Comparison of ENCODE assay signal across 25 cellular contexts in genomic region chr17:56739376-56739775, GRCh38.
DNase-seq lines count a peak whose midpoint lies in the region; ATAC-seq, FAIRE-seq and TF ChIP-seq lines count a peak whose summit lies in the region.
"Had no signal": no experiment of that assay in that cellular context is flagged by ENCODE, and none has a peak within 500 bp of the region (broad histone marks: within the 10 kb centered on the region; RNA-seq: fewer than 3 reads in every experiment).

No MANE protein-coding gene starts in this region.

- no peak overlapping the region for H2BK12ac ChIP-seq in H1 (ENCODE audit: low read depth, low read length)

- H4K5ac ChIP-seq in H1 (ENCODE audit: insufficient read length, low read depth, low read length) = no peak overlapping the region

- intact Hi-C loops in Calu3 (cut with micrococcal nuclease; ENCODE audit: unreplicated experiment) (no loop called here), HepG2 (cut with micrococcal nuclease; ENCODE audit: unreplicated experiment) (no loop called here)

- TF ChIP-seq EP300 in H1 (IDR thresholded peaks at IDR 0.05; ENCODE audit: borderline replicate concordance in 1 of 2, low read depth in 2 of 2, low read length in 2 of 2) (no peak), HepG2 (IDR thresholded peaks at IDR 0.05; ENCODE audit: low read depth in 2 of 2, low read length in 2 of 2) (no peak), HepG2 (CRISPR knock-in tag; IDR thresholded peaks at IDR 0.05; ENCODE audit: borderline replicate concordance) (no peak)

- no peak overlapping the region for H4K91ac ChIP-seq in H1 (replicated peaks; ENCODE audit: insufficient read length, low read length)

- no peak overlapping the region for H2BK120ac ChIP-seq in H1 (replicated peaks; ENCODE audit: low read depth, low read length)

- no peak overlapping the region for H2BK5ac ChIP-seq in H1 (ENCODE audit: low read depth, low read length)

- H2AK5ac ChIP-seq in H1 (ENCODE audit: low read depth, low read length) = no peak overlapping the region

- POLR2A ChIA-PET in H1 (lab: Charles Lee; ENCODE audit: partially characterized antibody) = no interaction called here
- POLR2A ChIA-PET in HepG2 (lab: Yijun Ruan, JAX) = no interaction called here

- H2AFZ ChIP-seq in H1 (ENCODE audit: low read length) (no peak overlapping the region), HepG2 (ENCODE audit: low read length) (no peak overlapping the region)
- H2AFZ ChIP-seq: PC-9 had no signal

- no peak for ATAC-seq in HepG2

- DNase-seq in GM03348 (ENCODE audit: low spot score) = peak; percentile 27
- DNase-seq in M059J (ENCODE audit: low read depth) = peak; percentile 29
- no peak for DNase-seq in H1 (ENCODE audit: low read depth in 1 of 2, low spot score in 2 of 2)
- no peak for DNase-seq in Calu3
- DNase-seq in nucleus accumbens (lab: John Stamatoyannopoulos, UW) = no peak
- no peak for DNase-seq in NCI-H510A treated with DMSO at 0.1 percent for 48 hours (lab: John Stamatoyannopoulos, UW)
- DNase-seq in HepG2 (ENCODE audit: low spot score) = no peak
- DNase-seq: CD4-positive, alpha-beta T cell; COR-L47; DMS 273 treated with DMSO at 0.1 percent for 48 hours; DND-41; GDM1; H9; KG1; NCI-H1092 treated with DMSO at 0.1 percent for 48 hours; NCI-H1436 treated with DMSO at 0.1 percent for 48 hours; NCI-H1930; NCI-H2227 treated with DMSO at 0.1 percent for 48 hours; NCI-H510A; NCI-H748 treated with DMSO at 0.1 percent for 48 hours; PC-9; RPMI8226; SHP77 had no signal

- in situ Hi-C loops in HepG2 (cut with HindIII; ENCODE audit: extremely low pct_ligation_motif_present, low pct_unique_long_range_greater_than_20kb) = no loop called here

- H3K9me3 Mint-ChIP-seq in Calu3 (ENCODE audit: low read depth, unreplicated experiment) = no peaks in the 10 kb centered on the region
- H3K9me3 Mint-ChIP-seq: CD4-positive, alpha-beta T cell had no signal

- no peak overlapping the region for H3K27ac ChIP-seq in H1 (ENCODE audit: low read depth, low read length)
- H3K27ac ChIP-seq in HepG2 (ENCODE audit: extremely low read length, insufficient read depth, low read length) = no peak overlapping the region
- H3K27ac ChIP-seq: HL-60, PC-9 had no signal

- no peaks in the 10 kb centered on the region for H3K79me2 ChIP-seq in H1 (ENCODE audit: control insufficient read depth in 1 of 2, insufficient read depth in 2 of 2, low read length in 2 of 2)
- H3K79me2 ChIP-seq in HepG2 (ENCODE audit: insufficient read depth, low read length) = no peaks in the 10 kb centered on the region

- H3K9me3 ChIP-seq in H1 (ENCODE audit: insufficient read depth in 2 of 2, low read depth in 1 of 2, low read length in 1 of 2) = no peaks in the 10 kb centered on the region
- no peaks in the 10 kb centered on the region for H3K9me3 ChIP-seq in HepG2 (ENCODE audit: low read length)

- no peak overlapping the region for H3K18ac ChIP-seq in H1 (ENCODE audit: extremely low read depth, low read length)

- no TSS peak for BruUV-seq in Calu3 (replicated peaks; lab: Mats Ljungman, UMichigan)
- BruUV-seq in HepG2 (replicated peaks; lab: Mats Ljungman, UMichigan) = no TSS peak

- no peaks in the 10 kb centered on the region for H3K36me3 Mint-ChIP-seq in Calu3 (ENCODE audit: insufficient read depth, unreplicated experiment)

- no peak overlapping the region for H3K4me3 Mint-ChIP-seq in Calu3 (ENCODE audit: low read depth, unreplicated experiment)
- H3K4me3 Mint-ChIP-seq: CD4-positive, alpha-beta T cell; H9 had no signal

- no peak for TF ChIP-seq POLR2A in H1 (IDR thresholded peaks at IDR 0.05; ENCODE audit: control extremely low read depth in 1 of 2, low read depth in 2 of 2, low read length in 2 of 2)
- TF ChIP-seq POLR2A in HepG2 (IDR thresholded peaks at IDR 0.05; ENCODE audit: insufficient read depth in 1 of 2, low read depth in 2 of 2, low read length in 2 of 2) = no peak

- no peak for FAIRE-seq in H1 (lab: Jason Lieb, UNC)
- no peak for FAIRE-seq in HepG2 (lab: Jason Lieb, UNC)

- no peak overlapping the region for H3K4ac ChIP-seq in H1 (replicated peaks; ENCODE audit: insufficient read length, low read depth, low read length)

- H3K14ac ChIP-seq in H1 (ENCODE audit: insufficient read length) = no peak overlapping the region

- H2BK15ac ChIP-seq in H1 (ENCODE audit: low read length) = peak overlapping the region; percentile 22; the same call in 1 of the 2 replicates

- H3K23ac ChIP-seq in H1 (ENCODE audit: insufficient read length) = no peak overlapping the region

- TF ChIP-seq RAD21 in H1 (IDR thresholded peaks at IDR 0.05 in 1 of 2, conservative IDR thresholded peaks at IDR 0.05 in 1 of 2; ENCODE audit: low read depth in 2 of 2, low read length in 2 of 2) = no peak
- TF ChIP-seq RAD21 in HepG2 (CRISPR knock-in tag; IDR thresholded peaks at IDR 0.05) = no peak

- H3K27me3 ChIP-seq in H1 (replicated peaks in 1 of 4; ENCODE audit: control insufficient read depth in 3 of 4, extremely low read depth in 1 of 4, insufficient read depth in 3 of 4, low read length in 3 of 4) = no peaks in the 10 kb centered on the region
- peaks cover 0 to 30% of the 10 kb centered on the region in 2 experiments; a peak in 3 of 5 replicates for H3K27me3 ChIP-seq in HepG2 (ENCODE audit: control insufficient read depth in 1 of 2, insufficient read depth in 2 of 2, low read length in 2 of 2)
- H3K27me3 ChIP-seq: BLaER1 had no signal

- CTCF ChIA-PET in H1 (lab: Charles Lee; ENCODE audit: partially characterized antibody) = interaction anchor here (0.9 to 1.8 kb wide), 5 partner anchors 9 to 243 kb away, joined by 3 to 4 read pairs (median 3); no protein-coding TSS in a partner anchor
- CTCF ChIA-PET in Calu3 (lab: Charles Lee) = no interaction called here
- CTCF ChIA-PET in HepG2 (lab: Yijun Ruan, JAX; ENCODE audit: low intra/inter-chr PET ratio, low total read pairs) = no interaction called here

- TF ChIP-seq CTCF in H1 (IDR thresholded peaks at IDR 0.05; ENCODE audit: control extremely low read depth in 1 of 3, insufficient read depth in 1 of 3, low read depth in 1 of 3, low read length in 3 of 3) (no peak), Calu3 (IDR thresholded peaks at IDR 0.05; ENCODE audit: unreplicated experiment) (no peak), HepG2 (CRISPR knock-in tag; IDR thresholded peaks at IDR 0.05) (no peak)

- no peak overlapping the region for H3K27ac Mint-ChIP-seq in Calu3 (ENCODE audit: unreplicated experiment)
- H3K27ac Mint-ChIP-seq: CD4-positive, alpha-beta T cell had no signal

- H2BK20ac ChIP-seq in H1 (ENCODE audit: low read length) = no peak overlapping the region

- peaks cover 77% of the 10 kb centered on the region for H3K27me3 Mint-ChIP-seq in Calu3 (ENCODE audit: unreplicated experiment)
- H3K27me3 Mint-ChIP-seq: CD4-positive, alpha-beta T cell had no signal

- H3K4me3 ChIP-seq in H1 (ENCODE audit: extremely low read depth in 1 of 4, insufficient read depth in 2 of 4, low read depth in 3 of 4, low read length in 4 of 4) (no peak overlapping the region), HepG2 (replicated peaks in 1 of 3; ENCODE audit: insufficient read depth in 1 of 3, low read depth in 2 of 3, low read length in 3 of 3) (no peak overlapping the region)
- H3K4me3 ChIP-seq: BLaER1, PC-9 had no signal

- H4K20me1 ChIP-seq in H1 (replicated peaks in 1 of 2; ENCODE audit: control insufficient read depth in 1 of 2, insufficient read depth in 2 of 2, low read length in 2 of 2) = no peaks in the 10 kb centered on the region
- no peaks in the 10 kb centered on the region for H4K20me1 ChIP-seq in HepG2 (ENCODE audit: insufficient read depth, low read length)
- H4K20me1 ChIP-seq: BLaER1 had no signal

- H3K36me3 ChIP-seq in H1 (ENCODE audit: control insufficient read depth in 2 of 4, insufficient read depth in 4 of 4, low read length in 3 of 4) (no peaks in the 10 kb centered on the region), HepG2 (replicated peaks in 1 of 2; ENCODE audit: control insufficient read depth in 1 of 2, insufficient read depth in 2 of 2, low read length in 2 of 2) (no peaks in the 10 kb centered on the region)

- no peak overlapping the region; a peak in 1 of 7 replicates for H3K9ac ChIP-seq in H1 (replicated peaks in 1 of 4; ENCODE audit: extremely low read depth in 1 of 4, low read depth in 3 of 4, low read length in 3 of 4)
- H3K9ac ChIP-seq in HepG2 (ENCODE audit: insufficient read depth, low read depth, low read length) = no peak overlapping the region
- H3K9ac ChIP-seq: BLaER1 had no signal

- no peak overlapping the region for H4K8ac ChIP-seq in H1 (ENCODE audit: extremely low read depth, insufficient read depth, low read length)

- no peaks in the 10 kb centered on the region for H3K23me2 ChIP-seq in H1 (ENCODE audit: low read depth, low read length)

- H3K4me1 ChIP-seq in H1 (replicated peaks in 1 of 4; ENCODE audit: control insufficient read depth in 3 of 4, insufficient read depth in 4 of 4, low read length in 3 of 4) (peaks cover 0 to 2% (median 0%) of the 10 kb centered on the region in 4 experiments; a peak in 1 of 7 replicates), HepG2 (ENCODE audit: insufficient read depth, low read length) (no peaks in the 10 kb centered on the region)

- H3K4me1 Mint-ChIP-seq in Calu3 (ENCODE audit: low read depth, unreplicated experiment) = no peaks in the 10 kb centered on the region

- no peak overlapping the region for H3K4me2 ChIP-seq in H1 (ENCODE audit: insufficient read depth in 1 of 2, low read depth in 2 of 2, low read length in 2 of 2)
- no peak overlapping the region for H3K4me2 ChIP-seq in HepG2 (ENCODE audit: low read depth, low read length)
- H3K4me2 ChIP-seq: PC-9 had no signal

- no peaks in the 10 kb centered on the region for H3K79me1 ChIP-seq in H1 (ENCODE audit: low read depth, low read length)

- H3K56ac ChIP-seq in H1 (replicated peaks; ENCODE audit: insufficient read length, low read depth, low read length) = no peak overlapping the region

TF ChIP-seq in H1, 55 proteins besides CTCF, POLR2A, EP300 and RAD21 (continues in another document):
- no peak for TF ChIP-seq HDAC2 (IDR thresholded peaks at IDR 0.05; ENCODE audit: borderline replicate concordance in 1 of 2, low read depth in 2 of 2, low read length in 2 of 2)
- TF ChIP-seq FOSL1 (IDR thresholded peaks at IDR 0.05; ENCODE audit: insufficient read depth, low read depth, low read length) = no peak
- TF ChIP-seq TAF7 (optimal IDR thresholded peaks at IDR 0.05; ENCODE audit: borderline replicate concordance, low read depth, low read length) = no peak
- no peak for TF ChIP-seq BACH1 (IDR thresholded peaks at IDR 0.05; ENCODE audit: low read length)
- TF ChIP-seq HDAC6 (IDR thresholded peaks at IDR 0.05; ENCODE audit: low read depth, low read length) = no peak

TF ChIP-seq in HepG2, 621 proteins besides CTCF, POLR2A, EP300 and RAD21 (continues in another document):
- no peak for TF ChIP-seq ZNF530 (CRISPR knock-in tag; IDR thresholded peaks at IDR 0.05; ENCODE audit: low read depth)
- no peak for TF ChIP-seq CBX5 (CRISPR knock-in tag; IDR thresholded peaks at IDR 0.05; ENCODE audit: borderline replicate concordance)
- no peak for TF ChIP-seq FOXA1 (IDR thresholded peaks at IDR 0.05)
- TF ChIP-seq FOXA1 (CRISPR knock-in tag; IDR thresholded peaks at IDR 0.05) = no peak
- TF ChIP-seq IKZF1 (IDR thresholded peaks at IDR 0.05) = no peak

Comparison
In these comparisons a context has a peak if more than half of its experiments do, and no peak if none do; other contexts are left out.
1. DNase-seq: peak in GM03348 (single experiment) and M059J (single experiment); none in H1 (0 of 2), Calu3 (single experiment), nucleus accumbens (0 of 56), NCI-H510A treated with DMSO at 0.1 percent for 48 hours (single experiment) and HepG2 (single experiment).